Comparison of ENCODE assay signal across 9 cellular contexts in the genomic region with DNA sequence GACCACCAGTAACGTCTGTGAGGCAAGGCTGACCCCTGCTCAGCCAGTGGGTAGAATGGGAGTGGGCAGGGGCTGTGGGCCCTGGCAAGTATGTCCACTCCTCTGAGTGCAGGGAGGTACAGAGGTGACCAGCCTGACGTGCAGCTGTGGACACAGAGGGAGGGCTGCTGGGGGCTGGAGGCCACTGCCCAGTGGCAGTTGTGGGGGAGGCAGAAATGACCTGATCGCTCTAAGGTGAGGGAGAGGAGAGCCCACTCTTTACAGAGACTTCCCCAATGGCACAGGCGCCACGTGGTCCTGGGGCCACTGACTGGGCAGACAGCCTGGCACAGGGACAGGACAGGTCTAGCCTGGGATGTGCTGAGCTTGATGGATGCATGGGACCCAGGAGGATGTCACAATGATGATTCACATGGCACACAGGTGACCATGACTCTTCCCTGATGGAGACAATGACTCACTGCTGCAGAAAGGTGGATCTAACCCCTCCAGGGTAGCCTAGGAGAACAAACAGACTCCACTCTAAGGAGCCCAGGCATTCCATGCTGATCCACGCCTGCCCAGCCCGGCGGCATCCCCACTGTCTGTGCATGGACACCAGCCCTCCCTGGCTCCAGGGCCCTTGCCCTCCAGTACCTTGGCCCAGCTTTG. TPM values are rescaled to one million over a fixed set of nuclear protein-coding genes. Genes with fewer than 3 reads are reported as not detected.
DNase-seq lines count a peak whose midpoint lies in the region; ATAC-seq and TF ChIP-seq lines count a peak whose summit lies in the region.
"Had no signal": no experiment of that assay in that cellular context is flagged by ENCODE, and none has a peak within 500 bp of the region (broad histone marks: within the 10 kb centered on the region; RNA-seq: fewer than 3 reads in every experiment).

No MANE protein-coding gene starts in this region.

- H3K27me3 ChIP-seq in transverse colon, result no peaks in the 10 kb centered on the region
- H3K27me3 ChIP-seq: gastrocnemius medialis had no signal

- peaks cover 0 to 9% (median 0%) of the 10 kb centered on the region in 4 donors for H3K4me1 ChIP-seq in transverse colon
- H3K4me1 ChIP-seq: gastrocnemius medialis had no signal

- peak; percentile 4 for DNase-seq in activated CD4-positive, alpha-beta T cell treated with anti-CD3 and anti-CD28 coated beads for 1 hour
- DNase-seq in activated CD4-positive, alpha-beta T cell treated with anti-CD3 and anti-CD28 coated beads, Interleukin-2, amount 50 U/mL, for 48 hours, result no peak
- DNase-seq in activated gamma-delta T cell (lab: John Stamatoyannopoulos, UW) (peak; percentile 15), iris pigment epithelial cell (ENCODE audit: low read depth) (peak; percentile 51), transverse colon (peak; percentile 5), globus pallidus (ENCODE audit: low spot score) (no peak), GF-D8 (lab: John Stamatoyannopoulos, UW) (no peak)

- no peak for TF ChIP-seq EP300 in transverse colon (IDR thresholded peaks at IDR 0.05; ENCODE audit: low read depth)

- H3K27ac ChIP-seq in transverse colon, result peak overlapping the region in 1 of 4 donors; percentile 25
- H3K27ac ChIP-seq: gastrocnemius medialis had no signal

- intact Hi-C loops in transverse colon (cut with DNase I; ENCODE audit: low total_unique reads), result no loop called here

- TF ChIP-seq POLR2A in transverse colon (IDR thresholded peaks at IDR 0.05), result no peak

- 92% methylated on average over 8 of the region's 8 CpGs; no CpG with 5 or more reads in 1 of the 2 donors for WGBS in transverse colon (ENCODE audit: low coverage in 1 of 2), 2 donors

- H3K36me3 ChIP-seq in transverse colon, result no peaks in the 10 kb centered on the region
- H3K36me3 ChIP-seq: gastrocnemius medialis had no signal

- H3K9me3 ChIP-seq in transverse colon, result no peaks in the 10 kb centered on the region
- H3K9me3 ChIP-seq: gastrocnemius medialis had no signal

- in situ Hi-C loops in transverse colon (cut with MboI; ENCODE audit: low pct_ligation_motif_present in 1 of 4, low pct_unique_long_range_greater_than_20kb in 1 of 4, low sequenced_read_pairs in 3 of 4), result no loop called here

- no peak for ATAC-seq in GM21528 (IDR thresholded peaks at IDR 0.05; ENCODE audit: low FRiP score, unreplicated experiment)
- ATAC-seq: gastrocnemius medialis had no signal

- no peak overlapping the region for H3K4me3 ChIP-seq in transverse colon
- H3K4me3 ChIP-seq: gastrocnemius medialis had no signal

- TF ChIP-seq CTCF in transverse colon (IDR thresholded peaks at IDR 0.05), result no peak

RNA-seq across cellular contexts. Expression of a gene that starts 7.7 kb away (rescaled TPM):
- 10 to 100 TPM in 3 of 4 donors, 1 to 10 TPM in 1; 10.0 to 50.5 (median 21.0) TPM for total RNA-seq in transverse colon

Comparison
In these comparisons a context has a peak if more than half of its experiments do, and no peak if none do; other contexts are left out.
1. DNase-seq: peak in activated CD4-positive, alpha-beta T cell treated with anti-CD3 and anti-CD28 coated beads for 1 hour (single experiment), activated gamma-delta T cell (single experiment), iris pigment epithelial cell (single experiment) and transverse colon (single experiment); none in activated CD4-positive, alpha-beta T cell treated with anti-CD3 and anti-CD28 coated beads, Interleukin-2, amount 50 U/mL, for 48 hours (0 of 2), globus pallidus (single experiment) and GF-D8 (single experiment).